ENCODE assay signal across 1 cellular context in the genomic region with DNA sequence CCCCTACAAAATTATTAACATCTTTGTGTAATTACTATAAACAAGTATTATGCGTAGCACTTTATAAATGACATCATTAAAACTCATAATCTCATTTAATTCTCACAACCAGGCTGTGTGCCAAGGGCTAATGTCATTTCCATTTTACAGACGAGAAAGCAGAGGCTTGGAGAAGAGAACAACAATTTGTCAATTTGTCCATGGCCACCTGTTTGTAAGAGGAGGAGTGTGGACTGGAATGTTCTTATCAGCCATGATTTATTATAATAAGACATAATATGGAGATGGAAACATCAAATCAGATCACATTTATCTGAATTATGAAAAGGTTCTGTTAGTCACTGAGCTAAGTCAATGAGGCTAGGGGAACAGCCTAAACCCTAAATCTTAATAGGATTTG.
TF ChIP-seq lines count a peak whose summit lies in the region.

No MANE protein-coding gene starts in this region.

TF ChIP-seq in SK-N-SH treated with all-trans-retinoic acid at 6 μM for 48 hours, 23 proteins besides CTCF, POLR2A, EP300 and RAD21 (continued from another document):
- no peak for TF ChIP-seq POU6F1 (CRISPR knock-in tag; IDR thresholded peaks at IDR 0.05; ENCODE audit: borderline replicate concordance, low read depth)
- no peak for TF ChIP-seq CSRNP3 (CRISPR knock-in tag; IDR thresholded peaks at IDR 0.05)
- TF ChIP-seq PPARA (CRISPR knock-in tag; IDR thresholded peaks at IDR 0.05; ENCODE audit: borderline replicate concordance), result no peak
- peak; percentile 66; the same call in 1 of the 2 replicates for TF ChIP-seq TCF4 (CRISPR knock-in tag; IDR thresholded peaks at IDR 0.05; ENCODE audit: borderline replicate concordance)
- TF ChIP-seq ISL1 (CRISPR knock-in tag; IDR thresholded peaks at IDR 0.05), result peak; percentile 87
- TF ChIP-seq TOX (CRISPR knock-in tag; IDR thresholded peaks at IDR 0.05; ENCODE audit: borderline replicate concordance), result no peak
